14 cellular contexts compared by ENCODE assay signal in the genomic region with DNA sequence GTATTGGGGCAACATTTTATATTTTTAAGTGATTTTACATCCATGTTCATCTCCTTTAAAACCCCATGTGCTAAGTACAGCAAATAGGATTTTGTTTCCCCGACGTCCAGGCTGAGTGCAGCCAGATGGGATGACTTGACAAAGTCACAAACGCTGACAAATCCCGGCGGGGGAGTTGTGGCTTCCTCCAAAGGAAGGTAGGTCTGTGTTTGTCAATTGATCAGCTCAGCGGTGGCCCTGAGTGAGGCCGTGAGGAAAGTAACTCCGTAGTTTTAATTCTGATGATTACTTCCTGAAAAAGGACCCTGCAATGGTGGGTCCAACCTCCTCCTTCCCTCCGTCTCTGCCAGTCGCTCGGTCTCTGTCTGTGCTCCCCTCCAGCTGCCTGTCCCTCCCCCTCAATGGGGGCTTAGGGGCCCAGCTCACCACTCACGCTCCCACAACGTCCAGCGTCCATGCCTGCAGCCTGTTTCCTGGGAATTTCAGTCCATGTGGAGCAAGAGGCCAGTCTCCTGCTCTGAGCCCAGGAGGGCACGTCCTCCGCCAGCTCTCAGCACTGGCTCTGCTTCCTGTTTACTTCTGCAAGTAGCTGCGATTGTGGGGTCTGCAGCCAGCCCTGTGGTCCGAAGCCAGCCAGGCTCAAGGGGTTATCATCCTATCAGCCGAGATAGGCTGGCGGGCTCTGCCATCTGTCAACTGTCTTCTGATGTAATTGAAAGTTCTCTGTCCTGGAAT.
DNase-seq lines count a peak whose midpoint lies in the region; ATAC-seq lines count a peak whose summit lies in the region.
"Had no signal": no experiment of that assay in that cellular context is flagged by ENCODE, and none has a peak within 500 bp of the region (broad histone marks: within the 10 kb centered on the region; RNA-seq: fewer than 3 reads in every experiment).

No MANE protein-coding gene starts in this region.

- no peaks in the 10 kb centered on the region for H3K36me3 ChIP-seq in mucosa of rectum (ENCODE audit: control insufficient read depth in 2 of 2, insufficient read depth in 2 of 2, low read length in 2 of 2)

- H3K27me3 ChIP-seq in mucosa of rectum (ENCODE audit: control insufficient read depth in 2 of 2, insufficient read depth in 2 of 2, low read length in 2 of 2), result peaks cover 15 to 18% of the 10 kb centered on the region in 2 donors

- peak overlapping the region; percentile 13 to 43 for H3K4me3 ChIP-seq in mucosa of rectum (ENCODE audit: low read length in 2 of 2)

- H3K9me3 ChIP-seq in mucosa of rectum (ENCODE audit: control insufficient read depth in 2 of 2, low read length in 2 of 2), result no peaks in the 10 kb centered on the region

- peaks cover 5 to 10% of the 10 kb centered on the region in 2 donors for H3K4me1 ChIP-seq in mucosa of rectum (ENCODE audit: control insufficient read depth in 2 of 2, insufficient read depth in 2 of 2, low read length in 2 of 2)

- ATAC-seq in GM21723 (IDR thresholded peaks at IDR 0.05; ENCODE audit: unreplicated experiment), result no peak
- ATAC-seq: stimulated activated naive CD8-positive, alpha-beta T cell treated with anti-CD3 and anti-CD28 coated beads, Interleukin-15, Interleukin-2, amounts not matched to agents 100 U/mL and 50 U/mL, for 24 hours had no signal

- peak; percentile 52 for DNase-seq in AG08396 (ENCODE audit: low spot score)
- DNase-seq in OCI-M1 (lab: John Stamatoyannopoulos, UW), result peak; percentile 27
- peak; percentile 57 for DNase-seq in fibroblast of gingiva (ENCODE audit: low read depth)
- DNase-seq in NCI-H1105 treated with DMSO at 0.1 percent for 48 hours (lab: John Stamatoyannopoulos, UW), result no peak
- no peak for DNase-seq in glomerular visceral epithelial cell (ENCODE audit: extremely low spot score)
- DNase-seq in RPMI8226, result no peak
- DNase-seq: ACHN; aorta; DND-41; NCI-H1694; stimulated activated CD4-positive, alpha-beta T cell treated with anti-CD3 and anti-CD28 coated beads, Interleukin-1b, Interleukin-23, amount 100 ng/mL, for 48 hours; stimulated activated naive CD8-positive, alpha-beta T cell treated with anti-CD3 and anti-CD28 coated beads, Interleukin-15, Interleukin-2, amounts not matched to agents 100 U/mL and 50 U/mL, for 24 hours had no signal

- peak overlapping the region; percentile 23 to 47 for H3K9ac ChIP-seq in mucosa of rectum (ENCODE audit: low read depth in 1 of 2, low read length in 2 of 2)

- H3K27ac ChIP-seq in mucosa of rectum (ENCODE audit: low read depth in 2 of 2, low read length in 2 of 2), result peak overlapping the region; percentile 80 to 84

Comparison
In these comparisons a context has a peak if more than half of its experiments do, and no peak if none do; other contexts are left out.
1. DNase-seq: peak in AG08396 (single experiment), OCI-M1 (single experiment) and fibroblast of gingiva (single experiment); none in NCI-H1105 treated with DMSO at 0.1 percent for 48 hours (single experiment), glomerular visceral epithelial cell (single experiment) and RPMI8226 (single experiment).